ENCODE assay signal across 15 cellular contexts in the genomic region with DNA sequence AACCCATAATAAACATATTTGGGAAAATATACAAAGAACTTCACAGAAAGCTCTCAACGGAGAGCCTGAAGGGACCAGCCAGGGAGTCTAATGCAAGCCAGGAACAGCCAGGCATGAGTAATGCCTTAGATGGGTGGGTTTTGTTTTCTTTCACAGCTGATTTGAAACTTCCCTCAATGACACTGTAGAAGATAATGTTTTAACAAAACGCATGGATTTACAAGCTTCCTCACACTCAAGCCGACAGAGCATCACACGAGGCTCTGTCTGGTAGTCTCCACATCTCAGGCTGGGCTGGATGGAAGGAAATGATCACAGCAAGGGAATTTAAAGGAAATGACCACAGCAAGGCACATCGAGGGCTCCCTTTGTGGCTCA.
DNase-seq lines count a peak whose midpoint lies in the region; ATAC-seq and TF ChIP-seq lines count a peak whose summit lies in the region.
"Had no signal": no experiment of that assay in that cellular context is flagged by ENCODE, and none has a peak within 500 bp of the region (broad histone marks: within the 10 kb centered on the region; RNA-seq: fewer than 3 reads in every experiment).

No MANE protein-coding gene starts in this region.

- H3K27me3 Mint-ChIP-seq in activated T-helper 2 cell treated with anti-CD3 and anti-CD28 coated beads, Interferon-gamma antibody, Interleukin-2, Interleukin-4, amounts not matched to agents 10 μg/mL and 5 μg/mL and 100 μg/mL, durations not matched to agents 14 hours and 24 hours and 36 hours (ENCODE audit: low read depth): no peaks in the 10 kb centered on the region
- H3K27me3 Mint-ChIP-seq: stimulated activated naive B cell treated with anti-CD40 and anti-IgM and Interleukin-4, amounts not matched to agents 10 μg/mL and 1 μg/mL and 100 μg/mL, for 72 hours had no signal

- H3K4me1 Mint-ChIP-seq in activated T-helper 2 cell treated with anti-CD3 and anti-CD28 coated beads, Interferon-gamma antibody, Interleukin-2, Interleukin-4, amounts not matched to agents 10 μg/mL and 5 μg/mL and 100 μg/mL, durations not matched to agents 14 hours and 24 hours and 36 hours (ENCODE audit: low read depth): peaks cover 8% of the 10 kb centered on the region
- H3K4me1 Mint-ChIP-seq: stimulated activated naive B cell treated with anti-CD40 and anti-IgM and Interleukin-4, amounts not matched to agents 10 μg/mL and 1 μg/mL and 100 μg/mL, for 72 hours had no signal

- no peaks in the 10 kb centered on the region for H3K36me3 Mint-ChIP-seq in activated T-helper 2 cell treated with anti-CD3 and anti-CD28 coated beads, Interferon-gamma antibody, Interleukin-2, Interleukin-4, amounts not matched to agents 10 μg/mL and 5 μg/mL and 100 μg/mL, durations not matched to agents 14 hours and 24 hours and 36 hours (ENCODE audit: low read depth)

- no peaks in the 10 kb centered on the region for H3K9me3 Mint-ChIP-seq in activated T-helper 2 cell treated with anti-CD3 and anti-CD28 coated beads, Interferon-gamma antibody, Interleukin-2, Interleukin-4, amounts not matched to agents 10 μg/mL and 5 μg/mL and 100 μg/mL, durations not matched to agents 14 hours and 24 hours and 36 hours
- H3K9me3 Mint-ChIP-seq: stimulated activated naive B cell treated with anti-CD40 and anti-IgM and Interleukin-4, amounts not matched to agents 10 μg/mL and 1 μg/mL and 100 μg/mL, for 72 hours had no signal

- intact Hi-C loops in activated T-helper 2 cell treated with anti-CD3 and anti-CD28 coated beads, Interferon-gamma antibody, Interleukin-2, Interleukin-4, amounts not matched to agents 10 μg/mL and 5 μg/mL and 100 μg/mL, durations not matched to agents 14 hours and 24 hours and 36 hours (cut with micrococcal nuclease): no loop called here

- 16% methylated on average over 5 of the region's 5 CpGs for WGBS in smooth muscle cell (ENCODE audit: low lambda C conversion rate)

- no peak overlapping the region for H2AFZ ChIP-seq in smooth muscle cell (ENCODE audit: low read depth)

- H3K9ac ChIP-seq in smooth muscle cell (ENCODE audit: low read depth): peak overlapping the region; percentile 65

- H3K27me3 ChIP-seq in right atrium auricular region: no peaks in the 10 kb centered on the region
- H3K27me3 ChIP-seq in smooth muscle cell (ENCODE audit: low read depth): no peaks in the 10 kb centered on the region

- H3K36me3 ChIP-seq in right atrium auricular region (no peaks in the 10 kb centered on the region), smooth muscle cell (ENCODE audit: low read depth) (no peaks in the 10 kb centered on the region)

- peak; percentile 68 for DNase-seq in GM03348 (ENCODE audit: low spot score)
- no peak for DNase-seq in coronary artery (ENCODE audit: low spot score)
- DNase-seq in right atrium auricular region (ENCODE audit: low spot score): no peak
- DNase-seq in smooth muscle cell (lab: John Stamatoyannopoulos, UW; ENCODE audit: unreplicated experiment): no peak
- no peak for DNase-seq in activated T-helper 2 cell treated with anti-CD3 and anti-CD28 coated beads, Interferon-gamma antibody, Interleukin-2, Interleukin-4, amounts not matched to agents 10 μg/mL and 5 μg/mL and 100 μg/mL, durations not matched to agents 14 hours and 24 hours and 36 hours (ENCODE audit: low spot score)
- DNase-seq in SK-N-DZ (ENCODE audit: low spot score): no peak
- no peak for DNase-seq in activated CD4-positive, alpha-beta T cell treated with anti-CD3 and anti-CD28 coated beads for 4 hours
- DNase-seq: activated CD4-positive, CD25-positive, alpha-beta regulatory T cell; amygdala; GF-D8; midbrain; NK-92 treated with Interleukin-12 subunit alpha and Interleukin-12 subunit beta, amount 100 ng/mL, for 24 hours; stimulated activated naive B cell treated with anti-CD40 and anti-IgM and Interleukin-4, amounts not matched to agents 10 μg/mL and 1 μg/mL and 100 μg/mL, for 72 hours had no signal

- H3F3A ChIP-seq in smooth muscle cell (ENCODE audit: low read depth): peaks cover 21% of the 10 kb centered on the region

- H3K27ac Mint-ChIP-seq in activated T-helper 2 cell treated with anti-CD3 and anti-CD28 coated beads, Interferon-gamma antibody, Interleukin-2, Interleukin-4, amounts not matched to agents 10 μg/mL and 5 μg/mL and 100 μg/mL, durations not matched to agents 14 hours and 24 hours and 36 hours: no peak overlapping the region
- H3K27ac Mint-ChIP-seq: stimulated activated naive B cell treated with anti-CD40 and anti-IgM and Interleukin-4, amounts not matched to agents 10 μg/mL and 1 μg/mL and 100 μg/mL, for 72 hours had no signal

- TF ChIP-seq CTCF in coronary artery (IDR thresholded peaks at IDR 0.05): no peak
- no peak for TF ChIP-seq CTCF in right atrium auricular region (IDR thresholded peaks at IDR 0.05)
- no peak for TF ChIP-seq CTCF in smooth muscle cell (IDR thresholded peaks at IDR 0.05; ENCODE audit: borderline replicate concordance, insufficient read depth, poor library complexity, severe bottlenecking)

- H3K9me3 ChIP-seq in right atrium auricular region (no peaks in the 10 kb centered on the region), smooth muscle cell (replicated peaks; ENCODE audit: low read depth) (no peaks in the 10 kb centered on the region)

- peak overlapping the region; percentile 56 for H3K4me2 ChIP-seq in smooth muscle cell

- peak overlapping the region; percentile 7 for H3K4me3 ChIP-seq in coronary artery
- no peak overlapping the region for H3K4me3 ChIP-seq in right atrium auricular region
- H3K4me3 ChIP-seq in smooth muscle cell: no peak overlapping the region

- no peaks in the 10 kb centered on the region for H3K79me2 ChIP-seq in smooth muscle cell (ENCODE audit: low read depth)

- peaks cover 43% of the 10 kb centered on the region for H4K20me1 ChIP-seq in smooth muscle cell (ENCODE audit: low read depth)

- no peak for ATAC-seq in HG03460 (IDR thresholded peaks at IDR 0.05; ENCODE audit: unreplicated experiment)
- ATAC-seq: stimulated activated naive B cell treated with anti-CD40 and anti-IgM and Interleukin-4, amounts not matched to agents 10 μg/mL and 1 μg/mL and 100 μg/mL, for 72 hours had no signal

- H3K4me1 ChIP-seq in right atrium auricular region (no peaks in the 10 kb centered on the region), smooth muscle cell (ENCODE audit: low read depth) (peaks cover 20% of the 10 kb centered on the region)

- H3K27ac ChIP-seq in coronary artery: peak overlapping the region; percentile 74 to 92
- peak overlapping the region; percentile 31 to 32 for H3K27ac ChIP-seq in right atrium auricular region
- peak overlapping the region; percentile 90 for H3K27ac ChIP-seq in smooth muscle cell (ENCODE audit: low read depth)
- H3K27ac ChIP-seq: HL-60 had no signal

- no peak overlapping the region for H3K4me3 Mint-ChIP-seq in activated T-helper 2 cell treated with anti-CD3 and anti-CD28 coated beads, Interferon-gamma antibody, Interleukin-2, Interleukin-4, amounts not matched to agents 10 μg/mL and 5 μg/mL and 100 μg/mL, durations not matched to agents 14 hours and 24 hours and 36 hours (ENCODE audit: low read depth)
- H3K4me3 Mint-ChIP-seq: stimulated activated naive B cell treated with anti-CD40 and anti-IgM and Interleukin-4, amounts not matched to agents 10 μg/mL and 1 μg/mL and 100 μg/mL, for 72 hours had no signal

Comparison
In these comparisons a context has a peak if more than half of its experiments do, and no peak if none do; other contexts are left out.
1. H3K27ac ChIP-seq: peak in every context shown above with its lines; median percentile 90 in smooth muscle cell; 83 in coronary artery; 32 in right atrium auricular region.